ENCODE assay signal across 12 cellular contexts in genomic region chr6:48826884-48827701, GRCh38.
DNase-seq lines count a peak whose midpoint lies in the region; ATAC-seq, FAIRE-seq and TF ChIP-seq lines count a peak whose summit lies in the region.
"Had no signal": no experiment of that assay in that cellular context is flagged by ENCODE, and none has a peak within 500 bp of the region (broad histone marks: within the 10 kb centered on the region; RNA-seq: fewer than 3 reads in every experiment).

No MANE protein-coding gene starts in this region.

- H3K79me2 ChIP-seq in ACC112 (ENCODE audit: control insufficient read depth, insufficient read depth, low read length, unreplicated experiment), result no peaks in the 10 kb centered on the region
- no peaks in the 10 kb centered on the region for H3K79me2 ChIP-seq in neural progenitor cell (ENCODE audit: low read depth)

- DNase-seq in HUDEP-2 (lab: John Stamatoyannopoulos, UW; ENCODE audit: unreplicated experiment in 76 of 76) (peak in 49 of 76 experiments; percentile 5 to 78 (median 39)), bronchial epithelial cell (ENCODE audit: low read depth) (peak; percentile 99), left lung (no peak), NCI-H1417 treated with DMSO at 0.1 percent for 48 hours (lab: John Stamatoyannopoulos, UW) (no peak), neural progenitor cell (ENCODE audit: low spot score) (no peak)
- DNase-seq: activated CD4-positive, CD25-positive, alpha-beta regulatory T cell treated with anti-CD3 and anti-CD28 coated beads, Interleukin-2, amount 50 U/mL, for 72 hours; cortex of kidney; NCI-H2107 had no signal

- no peak overlapping the region for H3K27ac Mint-ChIP-seq in neural progenitor cell

- intact Hi-C loops in left lung (cut with DNase I), result no loop called here

- H3K4me1 Mint-ChIP-seq in neural progenitor cell, result no peaks in the 10 kb centered on the region

- peak overlapping the region; percentile 97 for H3K27ac ChIP-seq in ACC112 (ENCODE audit: low read depth, low read length)
- no peak overlapping the region for H3K27ac ChIP-seq in left lung
- H3K27ac ChIP-seq in neural progenitor cell, result no peak overlapping the region
- H3K27ac ChIP-seq: C4-2B had no signal

- no peaks in the 10 kb centered on the region for H3F3A ChIP-seq in neural progenitor cell (ENCODE audit: low read depth)

- H3K4me1 ChIP-seq in ACC112 (ENCODE audit: control insufficient read depth, insufficient read depth, low read length, unreplicated experiment) (peaks cover 26% of the 10 kb centered on the region), left lung (no peaks in the 10 kb centered on the region), neural progenitor cell (no peaks in the 10 kb centered on the region)

- H3K36me3 ChIP-seq in ACC112 (ENCODE audit: insufficient read depth, low read length) (no peaks in the 10 kb centered on the region), bronchial epithelial cell (ENCODE audit: control insufficient read depth, insufficient read depth, low read length) (no peaks in the 10 kb centered on the region), left lung (no peaks in the 10 kb centered on the region), neural progenitor cell (no peaks in the 10 kb centered on the region)

- no peak overlapping the region for H3K4me3 Mint-ChIP-seq in neural progenitor cell

- H3K27me3 ChIP-seq in ACC112 (ENCODE audit: insufficient read depth, low read length) (no peaks in the 10 kb centered on the region), bronchial epithelial cell (ENCODE audit: control insufficient read depth, insufficient read depth, low read length) (no peaks in the 10 kb centered on the region), left lung (no peaks in the 10 kb centered on the region), neural progenitor cell (no peaks in the 10 kb centered on the region)

- peak; percentile 92 for FAIRE-seq in bronchial epithelial cell (lab: Jason Lieb, UNC)

- no peak overlapping the region for H3K4me2 ChIP-seq in neural progenitor cell

- no peaks in the 10 kb centered on the region for H3K9me3 ChIP-seq in left lung
- no peaks in the 10 kb centered on the region for H3K9me3 ChIP-seq in neural progenitor cell (ENCODE audit: low read depth)

- no peak overlapping the region for H3K9ac ChIP-seq in neural progenitor cell

- H3K4me3 ChIP-seq in ACC112 (ENCODE audit: low read depth, low read length) (peak overlapping the region; percentile 66), bronchial epithelial cell (ENCODE audit: low read depth, low read length) (no peak overlapping the region), left lung (no peak overlapping the region), neural progenitor cell (no peak overlapping the region)

- H3K36me3 Mint-ChIP-seq in neural progenitor cell, result no peaks in the 10 kb centered on the region

- ATAC-seq in left lung, result peak; percentile 81
- no peak for ATAC-seq in GM18502 (IDR thresholded peaks at IDR 0.05; ENCODE audit: poor library complexity, unreplicated experiment)
- no peak for ATAC-seq in GM21723 (IDR thresholded peaks at IDR 0.05; ENCODE audit: unreplicated experiment)

- no peaks in the 10 kb centered on the region for H3K27me3 Mint-ChIP-seq in neural progenitor cell (ENCODE audit: insufficient read depth, low read depth)

- H2AFZ ChIP-seq in ACC112 (ENCODE audit: low read length, unreplicated experiment) (no peak overlapping the region), neural progenitor cell (replicated peaks) (no peak overlapping the region)

- H4K20me1 ChIP-seq in neural progenitor cell (ENCODE audit: low read depth), result no peaks in the 10 kb centered on the region

- H3K9me3 Mint-ChIP-seq in neural progenitor cell, result no peaks in the 10 kb centered on the region

- no peak for TF ChIP-seq CTCF in bronchial epithelial cell (IDR thresholded peaks at IDR 0.05; ENCODE audit: insufficient read depth, low read length, severe bottlenecking)
- TF ChIP-seq CTCF in left lung (IDR thresholded peaks at IDR 0.05), result no peak
- TF ChIP-seq CTCF in neural progenitor cell (IDR thresholded peaks at IDR 0.05), result no peak

Comparison
In these comparisons a context has a peak if more than half of its experiments do, and no peak if none do; other contexts are left out.
1. DNase-seq: peak in HUDEP-2 (49 of 76) and bronchial epithelial cell (single experiment); none in left lung (0 of 2), NCI-H1417 treated with DMSO at 0.1 percent for 48 hours (single experiment) and neural progenitor cell (single experiment).